15 cellular contexts compared by ENCODE assay signal in the genomic region with DNA sequence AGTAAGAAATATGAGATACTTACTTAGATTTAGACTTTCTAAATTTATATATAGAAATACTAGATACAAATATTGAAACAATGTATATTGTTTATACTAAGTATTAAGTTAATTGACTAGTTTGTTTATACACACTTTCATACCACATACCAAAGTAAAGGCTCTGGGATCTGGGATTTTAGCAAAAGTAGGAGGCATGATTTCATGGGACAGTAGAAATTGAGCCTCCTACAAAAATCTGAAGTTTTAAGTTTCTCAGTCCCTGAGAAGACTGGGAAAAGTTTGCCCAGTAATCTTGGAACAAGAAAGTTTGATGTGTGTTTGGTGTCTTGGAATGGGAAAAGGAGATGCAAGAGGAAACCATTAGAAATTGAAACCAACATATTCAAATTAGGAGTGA. TPM values are rescaled to one million over a fixed set of nuclear protein-coding genes. Genes with fewer than 3 reads are reported as not detected.
A peak's percentile ranks its signal among the peaks of the same experiment; 100 is the strongest.
DNase-seq lines count a peak whose midpoint lies in the region; ATAC-seq and TF ChIP-seq lines count a peak whose summit lies in the region.
"Had no signal": no experiment of that assay in that cellular context is flagged by ENCODE, and none has a peak within 500 bp of the region (broad histone marks: within the 10 kb centered on the region; RNA-seq: fewer than 3 reads in every experiment).

No MANE protein-coding gene starts in this region.

- no peak overlapping the region for H3K9ac ChIP-seq in IMR-90 (ENCODE audit: low read depth, low read length)
- no peak overlapping the region for H3K9ac ChIP-seq in endodermal cell (ENCODE audit: extremely low read depth, low read length, poor library complexity, severe bottlenecking)

- H3K36me3 ChIP-seq in IMR-90 (ENCODE audit: control insufficient read depth, insufficient read depth, low read length): peaks cover 2% of the 10 kb centered on the region
- peaks cover 44% of the 10 kb centered on the region for H3K36me3 ChIP-seq in endodermal cell (ENCODE audit: control insufficient read depth, insufficient read depth, low read length)
- no peaks in the 10 kb centered on the region for H3K36me3 ChIP-seq in hepatocyte (replicated peaks; ENCODE audit: insufficient read depth, low read depth)

- intact Hi-C loops in IMR-90 (cut with micrococcal nuclease): no loop called here

- no peaks in the 10 kb centered on the region for H3K9me3 Mint-ChIP-seq in endodermal cell
- H3K9me3 Mint-ChIP-seq: GM23338, H9 had no signal

- CTCF ChIA-PET in IMR-90 (lab: Yijun Ruan, JAX): no interaction called here

- H3K4me1 ChIP-seq in IMR-90 (ENCODE audit: control insufficient read depth, insufficient read depth, low read length) (peaks cover 22% of the 10 kb centered on the region), endodermal cell (ENCODE audit: control insufficient read depth, insufficient read depth, low read length) (no peaks in the 10 kb centered on the region), hepatocyte (ENCODE audit: insufficient read depth) (peaks cover 33% of the 10 kb centered on the region)

- H2BK5ac ChIP-seq in IMR-90 (ENCODE audit: low read depth, low read length, poor library complexity, severe bottlenecking): peak overlapping the region; percentile 25

- no peak overlapping the region for H3K56ac ChIP-seq in IMR-90 (ENCODE audit: extremely low read depth, insufficient read depth, low read length)

- no peak overlapping the region for H3K23ac ChIP-seq in IMR-90 (ENCODE audit: low read depth, low read length)

- ATAC-seq in IMR-90 (ENCODE audit: low read depth): peak; percentile 40
- ATAC-seq: GM23338, HCT116 had no signal

- H4K91ac ChIP-seq in IMR-90 (ENCODE audit: insufficient read depth, low read depth, low read length): no peak overlapping the region

- POLR2A ChIA-PET in IMR-90 (lab: Charles Lee; ENCODE audit: unreplicated experiment): no interaction called here

- no peak overlapping the region for H2BK15ac ChIP-seq in IMR-90 (ENCODE audit: low read depth, low read length)

- H2BK120ac ChIP-seq in IMR-90 (ENCODE audit: low read depth, low read length): no peak overlapping the region

- H3K27ac ChIP-seq in IMR-90 (ENCODE audit: insufficient read depth, low read length) (peak overlapping the region; percentile 64; the same call in 1 of the 2 replicates), endodermal cell (ENCODE audit: low read depth, low read length) (no peak overlapping the region), hepatocyte (peak overlapping the region; percentile 31)

- H4K5ac ChIP-seq in IMR-90 (ENCODE audit: low read depth, low read length): peak overlapping the region; percentile 36; the same call in 1 of the 2 replicates

- peaks cover 3% of the 10 kb centered on the region; the same call in 1 of the 2 replicates for H4K20me1 ChIP-seq in IMR-90 (ENCODE audit: insufficient read depth, low read length)
- H4K20me1 ChIP-seq in hepatocyte (ENCODE audit: insufficient read depth, poor library complexity, severe bottlenecking): peaks cover 4% of the 10 kb centered on the region

- no peaks in the 10 kb centered on the region for H3K27me3 Mint-ChIP-seq in endodermal cell (ENCODE audit: insufficient read depth)
- H3K27me3 Mint-ChIP-seq: CD4-positive, alpha-beta memory T cell had no signal

- H3K27me3 ChIP-seq in IMR-90 (ENCODE audit: control insufficient read depth, insufficient read depth, low read length) (no peaks in the 10 kb centered on the region), endodermal cell (ENCODE audit: control insufficient read depth, insufficient read depth, low read length, poor library complexity, severe bottlenecking) (no peaks in the 10 kb centered on the region), hepatocyte (no peaks in the 10 kb centered on the region)

- DNase-seq in IMR-90 (no peak), endodermal cell (no peak), hepatocyte (ENCODE audit: low spot score) (no peak), NCI-H2029 (lab: John Stamatoyannopoulos, UW) (no peak), NCI-H345 treated with DMSO at 0.1 percent for 48 hours (lab: John Stamatoyannopoulos, UW; ENCODE audit: unreplicated experiment) (no peak), iPS-NIHi7 (ENCODE audit: extremely low spot score) (no peak)
- DNase-seq: C1 segment of cervical spinal cord; Calu3; CD4-positive, alpha-beta memory T cell; COR-L47; DMS53; DMS79 treated with DMSO at 0.1 percent for 48 hours; H9 had no signal

- H3K4me3 ChIP-seq in IMR-90 (ENCODE audit: insufficient read depth, low read depth, low read length): no peak overlapping the region
- no peak overlapping the region for H3K4me3 ChIP-seq in endodermal cell (ENCODE audit: low read length)
- H3K4me3 ChIP-seq in hepatocyte: no peak overlapping the region
- H3K4me3 ChIP-seq: GM23338 had no signal

- peaks cover 27% of the 10 kb centered on the region for H3K36me3 Mint-ChIP-seq in endodermal cell (ENCODE audit: low read depth)
- H3K36me3 Mint-ChIP-seq: CD4-positive, alpha-beta memory T cell had no signal

- H3K4me2 ChIP-seq in IMR-90 (ENCODE audit: low read depth, low read length) (peak overlapping the region; percentile 51; the same call in 1 of the 2 replicates), hepatocyte (no peak overlapping the region)
- H3K4me2 ChIP-seq: GM23338 had no signal

- no peak overlapping the region; a peak in 1 of 4 replicates for H4K8ac ChIP-seq in IMR-90 (ENCODE audit: low read depth in 2 of 2, low read length in 2 of 2)

- peak overlapping the region; percentile 23; the same call in 1 of the 2 replicates for H3K18ac ChIP-seq in IMR-90 (ENCODE audit: low read depth, low read length)

- H2AK5ac ChIP-seq in IMR-90 (ENCODE audit: low read depth, low read length): no peak overlapping the region

- TF ChIP-seq CTCF in IMR-90 (conservative IDR thresholded peaks at IDR 0.05; ENCODE audit: low read depth, low read length): no peak
- TF ChIP-seq CTCF in endodermal cell (conservative IDR thresholded peaks at IDR 0.05): no peak
- no peak for TF ChIP-seq CTCF in hepatocyte (IDR thresholded peaks at IDR 0.05; ENCODE audit: poor library complexity)

- peaks cover 19% of the 10 kb centered on the region for H3K79me2 ChIP-seq in hepatocyte

- in situ Hi-C loops in IMR-90 (cut with MboI; ENCODE audit: low sequenced_read_pairs): no loop called here

- TF ChIP-seq RAD21 in IMR-90 (IDR thresholded peaks at IDR 0.05; ENCODE audit: low read length): no peak

- H2BK20ac ChIP-seq in IMR-90 (ENCODE audit: low read depth, low read length): no peak overlapping the region

- H3K9me2 ChIP-seq in hepatocyte (replicated peaks; ENCODE audit: insufficient read depth): no peaks in the 10 kb centered on the region

- peaks cover 3% of the 10 kb centered on the region for H3K9me1 ChIP-seq in IMR-90 (ENCODE audit: insufficient read depth, low read length)

- BruUV-seq in IMR-90 (replicated peaks; lab: Mats Ljungman, UMichigan): no TSS peak

- H3K9me3 ChIP-seq in IMR-90 (ENCODE audit: control insufficient read depth, insufficient read depth, low read length) (no peaks in the 10 kb centered on the region), endodermal cell (ENCODE audit: control insufficient read depth, low read length) (no peaks in the 10 kb centered on the region), hepatocyte (ENCODE audit: low read depth) (no peaks in the 10 kb centered on the region)

- H3K4me3 Mint-ChIP-seq in endodermal cell: no peak overlapping the region
- H3K4me3 Mint-ChIP-seq: CD4-positive, alpha-beta memory T cell; GM23338; H9 had no signal

- no peak overlapping the region for H2AFZ ChIP-seq in IMR-90 (replicated peaks; ENCODE audit: low read length, poor library complexity)
- no peak overlapping the region for H2AFZ ChIP-seq in hepatocyte
- H2AFZ ChIP-seq: GM23338 had no signal

- peaks cover 8 to 22% of the 10 kb centered on the region in 2 experiments for H3K79me1 ChIP-seq in IMR-90 (ENCODE audit: low read depth in 1 of 2, low read length in 2 of 2)

- H3K14ac ChIP-seq in IMR-90 (replicated peaks; ENCODE audit: low read depth, low read length): no peak overlapping the region

- dilution Hi-C loops in IMR-90 (cut with HindIII; ENCODE audit: low sequenced_read_pairs, unreplicated experiment): no loop called here

- TF ChIP-seq POLR2A in IMR-90 (IDR thresholded peaks at IDR 0.05; ENCODE audit: low read depth, low read length): no peak

- H3K4me1 Mint-ChIP-seq in endodermal cell: peaks cover 20% of the 10 kb centered on the region

- H3K27ac Mint-ChIP-seq in endodermal cell: peak overlapping the region; percentile 67
- H3K27ac Mint-ChIP-seq: CD4-positive, alpha-beta memory T cell; GM23338 had no signal

- no peak overlapping the region for H3K4ac ChIP-seq in IMR-90 (ENCODE audit: low read depth, low read length)

- H2AK9ac ChIP-seq in IMR-90 (replicated peaks; ENCODE audit: low read depth, low read length, poor library complexity): no peak overlapping the region

TF ChIP-seq in IMR-90, 13 proteins besides CTCF, POLR2A, EP300 and RAD21 (continues in another document):
- TF ChIP-seq, protein P1, sequence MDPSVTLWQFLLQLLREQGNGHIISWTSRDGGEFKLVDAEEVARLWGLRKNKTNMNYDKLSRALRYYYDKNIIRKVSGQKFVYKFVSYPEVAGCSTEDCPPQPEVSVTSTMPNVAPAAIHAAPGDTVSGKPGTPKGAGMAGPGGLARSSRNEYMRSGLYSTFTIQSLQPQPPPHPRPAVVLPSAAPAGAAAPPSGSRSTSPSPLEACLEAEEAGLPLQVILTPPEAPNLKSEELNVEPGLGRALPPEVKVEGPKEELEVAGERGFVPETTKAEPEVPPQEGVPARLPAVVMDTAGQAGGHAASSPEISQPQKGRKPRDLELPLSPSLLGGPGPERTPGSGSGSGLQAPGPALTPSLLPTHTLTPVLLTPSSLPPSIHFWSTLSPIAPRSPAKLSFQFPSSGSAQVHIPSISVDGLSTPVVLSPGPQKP (IDR thresholded peaks at IDR 0.05; ENCODE audit: borderline replicate concordance, low read depth, low read length): no peak
- no peak for TF ChIP-seq MXI1 (IDR thresholded peaks at IDR 0.05; ENCODE audit: borderline replicate concordance, low read depth, low read length)
- TF ChIP-seq NFE2L2 (IDR thresholded peaks at IDR 0.05; ENCODE audit: low read depth, low read length): no peak
- no peak for TF ChIP-seq BHLHE40 (IDR thresholded peaks at IDR 0.05; ENCODE audit: low read depth, low read length)
- TF ChIP-seq FOS (IDR thresholded peaks at IDR 0.05; ENCODE audit: low read depth, low read length): no peak
- no peak for TF ChIP-seq SMC3 (IDR thresholded peaks at IDR 0.05; ENCODE audit: low read depth, low read length)
- no peak for TF ChIP-seq RCOR1 (IDR thresholded peaks at IDR 0.05; ENCODE audit: insufficient replicate concordance, low read length)
- TF ChIP-seq CEBPB (IDR thresholded peaks at IDR 0.05; ENCODE audit: low read depth, low read length): no peak
- TF ChIP-seq RFX5 (IDR thresholded peaks at IDR 0.05; ENCODE audit: low read depth, low read length): no peak

RNA-seq across cellular contexts. Expression of gene KCTD3, which starts 30.9 kb away (rescaled TPM):
- 49.5 and 51.7 TPM in 2 replicates for total RNA-seq in IMR-90 (2012; rRNA removed)
- polyA plus RNA-seq in IMR-90 (2012; rRNA removed): 33.2 and 43.6 TPM in 2 replicates
- polyA plus RNA-seq in IMR-90 (2012; cell fraction: cytosol; rRNA removed): 6.7 and 14.4 TPM in 2 replicates
- 17.5 and 125 TPM in 2 replicates for polyA plus RNA-seq in IMR-90 (2012; cell fraction: nucleus; rRNA removed; ENCODE audit: low replicate concordance)
- 10 to 100 TPM; 42.2 to 46.5 TPM for total RNA-seq in endodermal cell
- 46.2 TPM for polyA plus RNA-seq in endodermal cell (2013, experiment 1 of 2)
- 47.8 TPM for polyA plus RNA-seq in endodermal cell (2013, experiment 2 of 2)
- total RNA-seq in hepatocyte: 55.3 and 61.2 TPM in 2 replicates
- polyA plus RNA-seq in hepatocyte: 32.3 and 36.7 TPM in 2 replicates
